In genomic region chr6:33490621-33491020, GRCh38 we compare ENCODE assay signal across 15 cellular contexts.
"Had no signal": no experiment of that assay in that cellular context is flagged by ENCODE, and none has a peak within 500 bp of the region (broad histone marks: within the 10 kb centered on the region; RNA-seq: fewer than 3 reads in every experiment).

No MANE protein-coding gene starts in this region.

- H3K9me3 ChIP-seq: transverse colon had no signal

- H3K27me3 ChIP-seq: transverse colon had no signal

- H3K4me1 ChIP-seq: transverse colon had no signal

- H3K36me3 ChIP-seq: transverse colon had no signal

- H3K27ac ChIP-seq: skin epidermis, transverse colon had no signal

- H3K4me3 ChIP-seq: skin epidermis, transverse colon had no signal

- ATAC-seq: stimulated activated naive CD8-positive, alpha-beta T cell treated with anti-CD3 and anti-CD28 coated beads, Interleukin-15, Interleukin-2, amounts not matched to agents 100 U/mL and 50 U/mL, for 24 hours had no signal

- DNase-seq: activated CD4-positive, alpha-beta T cell treated with anti-CD3 and anti-CD28 coated beads, Interleukin-2, amount 10 ng/mL, durations not matched to agents 7 days and 5 days; activated CD8-positive, alpha-beta memory T cell treated with anti-CD3 and anti-CD28 coated beads for 24 hours; activated gamma-delta T cell treated with Interleukin-2 at 50 U/mL for 16 hours; amniotic stem cell; effector CD8-positive, alpha-beta T cell; foreskin fibroblast; glutamatergic neuron; natural killer cell; nucleus accumbens; posterior cingulate gyrus; stimulated activated CD4-positive, alpha-beta T cell treated with anti-CD3 and anti-CD28 coated beads, Interleukin-4, amount 100 ng/mL, for 4 hours; stimulated activated CD8-positive, alpha-beta memory T cell treated with anti-CD3 and anti-CD28 coated beads, Interleukin-4, amount 100 ng/mL, for 48 hours; stimulated activated naive CD8-positive, alpha-beta T cell treated with anti-CD3 and anti-CD28 coated beads, Interleukin-15, Interleukin-2, amounts not matched to agents 100 U/mL and 50 U/mL, for 24 hours; transverse colon had no signal
